8 cellular contexts compared by ENCODE assay signal in the genomic region with DNA sequence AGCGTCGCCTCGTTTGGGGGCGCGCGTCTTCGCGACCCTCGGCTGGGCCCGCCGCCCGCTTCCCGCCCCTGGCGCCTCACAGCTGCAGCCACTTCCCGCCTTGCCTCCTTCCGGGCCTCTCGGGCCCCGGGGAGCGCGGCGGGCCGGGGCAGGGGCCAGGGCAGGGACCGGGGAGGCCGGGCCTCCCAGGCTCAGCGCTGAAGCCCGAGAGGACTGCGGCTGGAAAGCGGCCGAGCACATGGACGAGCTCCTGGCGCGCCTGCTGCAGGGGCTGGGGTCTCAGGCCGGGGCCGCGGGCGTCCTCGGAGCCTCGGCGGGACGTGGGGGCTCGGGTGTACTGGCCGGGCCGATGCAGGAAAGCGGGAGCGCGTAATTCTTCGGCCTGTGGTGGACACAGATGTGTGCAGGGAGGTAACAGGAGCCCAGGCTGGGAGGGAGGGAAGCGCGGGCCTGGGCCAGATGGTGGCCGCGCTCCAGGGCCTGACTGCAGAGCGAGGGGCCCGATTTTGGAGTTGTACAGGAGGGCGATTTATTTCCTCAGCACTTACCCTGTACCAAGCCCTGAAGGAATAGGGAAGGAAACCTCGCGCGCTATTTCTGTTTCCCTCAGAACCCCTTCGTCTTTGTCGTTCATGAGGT. TPM values are rescaled to one million over a fixed set of nuclear protein-coding genes. Genes with fewer than 3 reads are reported as not detected.
DNase-seq lines count a peak whose midpoint lies in the region; ATAC-seq and TF ChIP-seq lines count a peak whose summit lies in the region.
"Not testable (repeated sequence)": the region's sequence is repeated elsewhere in the genome, so short reads cannot be mapped to it uniquely, and the experiment has no call there.

No MANE protein-coding gene starts in this region.

- not testable (repeated sequence) for H3K9me3 ChIP-seq in MG63, heart right ventricle

- peak; percentile 26 for ATAC-seq in GM18861 (IDR thresholded peaks at IDR 0.05; ENCODE audit: unreplicated experiment)
- peak; percentile 34 for ATAC-seq in GM21576 (IDR thresholded peaks at IDR 0.05; ENCODE audit: unreplicated experiment)
- ATAC-seq in HG03045 (IDR thresholded peaks at IDR 0.05; ENCODE audit: unreplicated experiment), result peak; percentile 13
- peak; percentile 56 to 84 (median 68) for ATAC-seq in heart right ventricle
- peak; percentile 62 for ATAC-seq in omental fat pad (ENCODE audit: low FRiP score)

- intact Hi-C loops in heart right ventricle (cut with DNase I), result not testable (repeated sequence)

- H3K36me3 ChIP-seq in MG63; heart right ventricle; urinary bladder (ENCODE audit: insufficient read depth): not testable (repeated sequence)

- not testable (repeated sequence) for H3K27me3 ChIP-seq in MG63, heart right ventricle

- H3K27ac ChIP-seq in heart right ventricle; urinary bladder (ENCODE audit: low read depth): not testable (repeated sequence)

- in situ Hi-C loops in astrocyte of the spinal cord (cut with HindIII; ENCODE audit: low sequenced_read_pairs), result not testable (repeated sequence)

- H3K4me3 ChIP-seq in MG63 (peak overlapping the region; percentile 28; the same call in 1 of the 2 replicates), astrocyte of the spinal cord (ENCODE audit: low read depth, low read length) (peak overlapping the region; percentile 33), heart right ventricle (peak overlapping the region in 9 of 10 donors; percentile 41 to 56 (median 49)), urinary bladder (ENCODE audit: low read depth, low read length) (peak overlapping the region; percentile 46)

- TF ChIP-seq CTCF in astrocyte of the spinal cord (IDR thresholded peaks at IDR 0.05; ENCODE audit: low read depth, low read length); heart right ventricle (IDR thresholded peaks at IDR 0.05); omental fat pad (IDR thresholded peaks at IDR 0.05): not testable (repeated sequence)

- 0% methylated on average over 2 of the region's 59 CpGs; no CpG with 5 or more reads in 1 of the 2 donors for WGBS in heart right ventricle, 2 donors
- WGBS in urinary bladder, result 0% methylated on average over 1 of the region's 59 CpGs

- not testable (repeated sequence) for H3K4me1 ChIP-seq in heart right ventricle; urinary bladder (ENCODE audit: insufficient read depth)

- DNase-seq in MG63; astrocyte of the spinal cord (ENCODE audit: low read depth, low spot score); heart right ventricle; omental fat pad (ENCODE audit: low spot score): not testable (repeated sequence)

RNA-seq across cellular contexts. Expression of a gene that starts 0.5 kb away (rescaled TPM):
- 15.9 and 23.4 TPM in 2 replicates for total RNA-seq in MG63 (2014; rRNA removed; shearing (Covaris generic); ENCODE audit: low replicate concordance)
- 1 to 10 TPM; 3.6 to 7.7 (median 5.2) TPM for total RNA-seq in heart right ventricle
- 1 to 10 TPM; 1.9 to 3.7 TPM for polyA plus RNA-seq in heart right ventricle
- 10 to 100 TPM in 3 of 4 donors, 1 to 10 TPM in 1; 8.3 to 18.0 (median 10.7) TPM for total RNA-seq in omental fat pad
- total RNA-seq in urinary bladder, result 13.5 TPM
- 11.7 TPM for polyA plus RNA-seq in urinary bladder

Comparison
In these comparisons a context has a peak if more than half of its experiments do, and no peak if none do; other contexts are left out.
1. ATAC-seq: peak in every context shown above with its lines; median percentile 68 in heart right ventricle; 62 in omental fat pad; 34 in GM21576; 26 in GM18861; 13 in HG03045.